Comparison of ENCODE assay signal across 1 cellular context in the genomic region with DNA sequence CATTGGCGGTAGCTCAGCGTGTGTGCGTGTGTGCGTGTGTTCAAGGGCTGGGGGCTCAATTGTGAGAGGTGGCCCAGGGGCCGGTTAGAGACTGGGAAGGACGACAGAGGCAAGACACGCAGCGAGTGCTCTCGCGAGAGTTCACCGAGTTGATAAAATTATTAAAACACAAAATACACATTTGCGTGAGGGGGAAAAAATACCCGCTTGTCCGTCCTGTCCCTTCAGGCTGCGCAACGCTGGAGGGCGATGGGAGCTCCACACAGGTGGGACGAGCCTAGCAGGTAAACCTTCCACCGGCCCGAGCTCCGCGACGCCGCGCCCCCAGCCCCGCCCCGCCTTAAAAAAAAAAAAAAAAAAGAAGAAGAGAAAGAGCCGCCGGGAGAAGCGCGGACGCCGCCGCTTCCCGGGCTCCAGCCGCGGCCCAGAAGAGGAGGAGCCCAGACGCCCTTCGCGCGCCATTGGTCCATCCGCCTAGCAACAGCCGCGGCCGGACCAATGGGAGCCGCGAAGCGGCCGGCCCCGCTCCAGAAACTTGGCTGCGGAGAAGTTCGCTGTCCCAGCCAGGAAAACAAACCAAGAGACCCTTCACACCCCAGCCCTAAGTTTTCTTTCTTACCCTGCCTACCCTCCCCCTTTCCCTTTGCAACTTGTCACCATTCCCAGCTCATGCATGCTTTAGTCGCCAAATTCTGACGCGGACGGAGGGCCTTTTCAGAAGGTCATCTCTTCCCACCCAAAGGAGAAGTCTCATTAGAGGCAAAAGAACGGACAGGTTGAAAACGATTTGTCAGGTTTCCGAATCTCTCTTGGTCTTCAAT.
TF ChIP-seq lines count a peak whose summit lies in the region.

No MANE protein-coding gene starts in this region.

TF ChIP-seq in SK-N-SH, 30 proteins besides CTCF, POLR2A, EP300 and RAD21 (continued from another document):
- TF ChIP-seq, protein P1, sequence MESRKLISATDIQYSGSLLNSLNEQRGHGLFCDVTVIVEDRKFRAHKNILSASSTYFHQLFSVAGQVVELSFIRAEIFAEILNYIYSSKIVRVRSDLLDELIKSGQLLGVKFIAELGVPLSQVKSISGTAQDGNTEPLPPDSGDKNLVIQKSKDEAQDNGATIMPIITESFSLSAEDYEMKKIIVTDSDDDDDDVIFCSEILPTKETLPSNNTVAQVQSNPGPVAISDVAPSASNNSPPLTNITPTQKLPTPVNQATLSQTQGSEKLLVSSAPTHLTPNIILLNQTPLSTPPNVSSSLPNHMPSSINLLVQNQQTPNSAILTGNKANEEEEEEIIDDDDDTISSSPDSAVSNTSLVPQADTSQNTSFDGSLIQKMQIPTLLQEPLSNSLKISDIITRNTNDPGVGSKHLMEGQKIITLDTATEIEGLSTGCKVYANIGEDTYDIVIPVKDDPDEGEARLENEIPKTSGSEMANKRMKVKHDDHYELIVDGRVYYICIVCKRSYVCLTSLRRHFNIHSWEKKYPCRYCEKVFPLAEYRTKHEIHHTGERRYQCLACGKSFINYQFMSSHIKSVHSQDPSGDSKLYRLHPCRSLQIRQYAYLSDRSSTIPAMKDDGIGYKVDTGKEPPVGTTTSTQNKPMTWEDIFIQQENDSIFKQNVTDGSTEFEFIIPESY (IDR thresholded peaks at IDR 0.05; ENCODE audit: borderline replicate concordance, low read depth) = no peak
- no peak for TF ChIP-seq YY1 (IDR thresholded peaks at IDR 0.05; ENCODE audit: low read depth)
TF ChIP-seq in SK-N-SH: peak in this region for 3.
